In genomic region chr20:41587523-41587922, GRCh38 we compare ENCODE assay signal across 18 cellular contexts. TPM values are rescaled to one million over a fixed set of nuclear protein-coding genes. Genes with fewer than 3 reads are reported as not detected.
DNase-seq lines count a peak whose midpoint lies in the region; ATAC-seq, FAIRE-seq and TF ChIP-seq lines count a peak whose summit lies in the region.
"Had no signal": no experiment of that assay in that cellular context is flagged by ENCODE, and none has a peak within 500 bp of the region (broad histone marks: within the 10 kb centered on the region; RNA-seq: fewer than 3 reads in every experiment).

No MANE protein-coding gene starts in this region.

- 72 to 75% (median 74%) methylated on average over 2 of the region's 2 CpGs for WGBS in psoas muscle, 3 donors

- TF ChIP-seq CTCF in GM12865 (IDR thresholded peaks at IDR 0.05; ENCODE audit: insufficient read depth, low read depth, low read length, missing control alignments) (no peak), psoas muscle (IDR thresholded peaks at IDR 0.05) (no peak)

- peak; percentile 46 for FAIRE-seq in HTR-8/SVneo (lab: Jason Lieb, UNC)
- FAIRE-seq: GM19239 had no signal

- DNase-seq in GM12865 (ENCODE audit: low read depth) (peak; percentile 14), HTR-8/SVneo (ENCODE audit: insufficient read length, low spot score) (no peak), psoas muscle (no peak), NCI-H345 treated with DMSO at 0.1 percent for 48 hours (lab: John Stamatoyannopoulos, UW; ENCODE audit: unreplicated experiment) (no peak), OCI-M2 (lab: John Stamatoyannopoulos, UW; ENCODE audit: unreplicated experiment) (no peak), SHP77 treated with DMSO at 0.1 percent for 48 hours (lab: John Stamatoyannopoulos, UW) (no peak)
- no peak for DNase-seq in stimulated activated CD4-positive, alpha-beta T cell treated with anti-CD3 and anti-CD28 coated beads, Interleukin-1b, Interleukin-23, amount 100 ng/mL, for 48 hours
- DNase-seq: Kasumi-1; MV-4-11; NCI-H1436; NCI-H2081; NCI-H345; NCI-H69; NK-92 treated with Interleukin-12 subunit alpha and Interleukin-12 subunit beta, amount 100 ng/mL, for 24 hours; SIG-M5 had no signal

- H3K36me3 ChIP-seq in psoas muscle (ENCODE audit: insufficient read depth in 1 of 2, low read depth in 1 of 2): no peaks in the 10 kb centered on the region

- intact Hi-C loops in psoas muscle (cut with DNase I): no loop called here

- H3K4me3 ChIP-seq in GM12865 (ENCODE audit: low read depth, low read length) (no peak overlapping the region), psoas muscle (no peak overlapping the region)
- H3K4me3 ChIP-seq: BLaER1 treated with 17β-estradiol and CSF1 and Interleukin-3, amounts not matched to agents 10 nM and 100 nM had no signal

- H3K27ac ChIP-seq in psoas muscle: peak overlapping the region; percentile 44
- H3K27ac ChIP-seq: BLaER1 treated with 17β-estradiol and CSF1 and Interleukin-3, amounts not matched to agents 10 nM and 100 nM had no signal

- ATAC-seq in esophagus mucosa (peak; percentile 44), psoas muscle (peak; percentile 77 to 94 (median 86))

- peaks cover 12% of the 10 kb centered on the region for H3K9me3 ChIP-seq in psoas muscle

- H3K27me3 ChIP-seq in psoas muscle (ENCODE audit: insufficient read depth in 3 of 3, low read length in 2 of 3): no peaks in the 10 kb centered on the region
- H3K27me3 ChIP-seq: BLaER1 treated with 17β-estradiol and CSF1 and Interleukin-3, amounts not matched to agents 10 nM and 100 nM had no signal

- H3K4me1 ChIP-seq in psoas muscle: peaks cover 8% of the 10 kb centered on the region

RNA-seq across cellular contexts. Expression of gene CHD6, which starts 30.7 kb away (rescaled TPM):
- total RNA-seq in esophagus mucosa (16.6 TPM), psoas muscle (10 to 100 TPM; 17.2 to 30.4 (median 19.5) TPM)
- 10 to 100 TPM in 1 of 3 donors, 1 to 10 TPM in 2; 1.7 to 12.3 (median 2.4) TPM for polyA plus RNA-seq in psoas muscle
